ENCODE assay signal across 19 cellular contexts in the genomic region with DNA sequence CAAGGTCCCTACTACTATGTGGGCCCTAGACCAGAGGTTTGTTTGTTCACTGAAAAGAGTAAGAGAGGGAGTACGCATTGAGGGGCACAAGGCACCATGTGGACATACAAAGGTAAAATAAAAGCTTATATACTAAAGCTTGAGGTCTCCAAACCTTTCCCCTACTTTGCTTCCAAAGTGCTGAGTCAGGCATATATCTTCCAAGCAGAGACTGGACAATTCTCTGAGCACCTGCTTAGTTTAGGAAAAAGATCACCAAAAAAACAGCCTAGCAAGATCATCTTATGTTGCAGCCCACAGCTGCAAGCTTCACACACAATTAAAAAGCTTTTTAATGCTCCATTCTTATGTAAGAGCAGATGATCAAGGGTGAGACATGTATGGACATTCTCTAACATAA.
"Had no signal": no experiment of that assay in that cellular context is flagged by ENCODE, and none has a peak within 500 bp of the region (broad histone marks: within the 10 kb centered on the region; RNA-seq: fewer than 3 reads in every experiment).

No MANE protein-coding gene starts in this region.

- H3K27me3 ChIP-seq: gastroesophageal sphincter, right atrium auricular region had no signal

- H3K4me1 Mint-ChIP-seq: activated naive CD8-positive, alpha-beta T cell treated with anti-CD3 and anti-CD28 coated beads, Interleukin-2, amount 10 ng/mL, durations not matched to agents 7 days and 5 days; T-cell had no signal

- H3K9me3 Mint-ChIP-seq: activated naive CD8-positive, alpha-beta T cell treated with anti-CD3 and anti-CD28 coated beads, Interleukin-2, amount 10 ng/mL, durations not matched to agents 7 days and 5 days; type B pancreatic cell had no signal

- H3K36me3 Mint-ChIP-seq: activated naive CD8-positive, alpha-beta T cell treated with anti-CD3 and anti-CD28 coated beads, Interleukin-2, amount 10 ng/mL, durations not matched to agents 7 days and 5 days; T-cell had no signal

- H3K27ac ChIP-seq: gastroesophageal sphincter, skin epidermis had no signal

- H3K4me3 ChIP-seq: gastroesophageal sphincter, lung, right atrium auricular region, skin epidermis had no signal

- H3K4me3 Mint-ChIP-seq: activated naive CD8-positive, alpha-beta T cell treated with anti-CD3 and anti-CD28 coated beads, Interleukin-2, amount 10 ng/mL, durations not matched to agents 7 days and 5 days; T-cell; type B pancreatic cell had no signal

- H3K27me3 Mint-ChIP-seq: activated naive CD8-positive, alpha-beta T cell treated with anti-CD3 and anti-CD28 coated beads, Interleukin-2, amount 10 ng/mL, durations not matched to agents 7 days and 5 days; T-cell; type B pancreatic cell had no signal

- H3K9me3 ChIP-seq: gastroesophageal sphincter, right atrium auricular region had no signal

- DNase-seq: activated CD4-positive, alpha-beta T cell treated with anti-CD3 and anti-CD28 coated beads, Interleukin-2, amount 50 U/mL, for 1 hour; activated naive CD4-positive, alpha-beta T cell; activated naive CD8-positive, alpha-beta T cell treated with anti-CD3 and anti-CD28 coated beads, Interleukin-2, amount 10 ng/mL, durations not matched to agents 7 days and 5 days; activated T-cell treated with anti-CD3 and anti-CD28 coated beads for 4 hours; aorta; dermis blood vessel endothelial cell; left cardiac atrium; midbrain; stimulated activated CD4-positive, alpha-beta T cell treated with anti-CD3 and anti-CD28 coated beads, Interleukin-15, amount 100 ng/mL, for 24 hours; stimulated activated CD4-positive, alpha-beta T cell treated with anti-CD3 and anti-CD28 coated beads, Interleukin-4, amount 100 ng/mL, for 24 hours; stimulated activated naive CD4-positive, alpha-beta T cell treated with Interleukin-2 at 50 U/mL for 16 hours; T-cell; T-helper 9 cell had no signal

- H3K27ac Mint-ChIP-seq: activated naive CD8-positive, alpha-beta T cell treated with anti-CD3 and anti-CD28 coated beads, Interleukin-2, amount 10 ng/mL, durations not matched to agents 7 days and 5 days; T-cell; type B pancreatic cell had no signal

- H3K4me1 ChIP-seq: right atrium auricular region had no signal

- ATAC-seq: activated CD4-positive, CD25-positive, alpha-beta regulatory T cell treated with anti-CD3 and anti-CD28 coated beads, Interleukin-2, amount 50 U/mL, for 24 hours; gastroesophageal sphincter; left cardiac atrium; T-cell had no signal
